23 cellular contexts compared by ENCODE assay signal in genomic region chr10:44390585-44391072, GRCh38. TPM values are rescaled to one million over a fixed set of nuclear protein-coding genes. Genes with fewer than 3 reads are reported as not detected.
DNase-seq lines count a peak whose midpoint lies in the region; ATAC-seq and TF ChIP-seq lines count a peak whose summit lies in the region.
"Had no signal": no experiment of that assay in that cellular context is flagged by ENCODE, and none has a peak within 500 bp of the region (broad histone marks: within the 10 kb centered on the region; RNA-seq: fewer than 3 reads in every experiment).

No MANE protein-coding gene starts in this region.

- H3K27me3 ChIP-seq in right atrium auricular region, result no peaks in the 10 kb centered on the region
- no peaks in the 10 kb centered on the region for H3K27me3 ChIP-seq in liver (ENCODE audit: control insufficient read depth in 4 of 4, insufficient read depth in 4 of 4, low read length in 3 of 4)

- H3K27ac Mint-ChIP-seq in chondrocyte (ENCODE audit: unreplicated experiment), result peak overlapping the region; percentile 45
- H3K27ac Mint-ChIP-seq: activated naive CD8-positive, alpha-beta T cell treated with anti-CD3 and anti-CD28 coated beads, Interleukin-2, amount 50 U/mL, for 24 hours; activated T-helper 17 cell treated with anti-CD3 and anti-CD28 coated beads, Interleukin-2, amount 50 U/mL, for 72 hours had no signal

- in situ Hi-C loops in GM13977 (cut with MboI; ENCODE audit: low pct_unique_long_range_greater_than_20kb, low sequenced_read_pairs, unreplicated experiment), result loop anchor here (25.0 kb wide), 1 partner anchor 472 kb away; no protein-coding TSS in a partner anchor

- intact Hi-C loops in cardiac septum (cut with DNase I), result no loop called here

- TF ChIP-seq CTCF in right atrium auricular region (IDR thresholded peaks at IDR 0.05) (no peak), chondrocyte (IDR thresholded peaks at IDR 0.05) (no peak), liver (IDR thresholded peaks at IDR 0.05; ENCODE audit: low read depth, low read length, missing input control) (no peak), GM13977 (IDR thresholded peaks at IDR 0.05; ENCODE audit: extremely low read depth, insufficient read depth, missing control alignments) (no peak)

- H3K4me3 ChIP-seq in right atrium auricular region, result no peak overlapping the region
- H3K4me3 ChIP-seq in liver (ENCODE audit: low read depth in 1 of 3, low read length in 3 of 3), result no peak overlapping the region
- H3K4me3 ChIP-seq: GM12878 had no signal

- H3K9me3 ChIP-seq in right atrium auricular region (no peaks in the 10 kb centered on the region), liver (ENCODE audit: control insufficient read depth in 4 of 4, low read length in 3 of 4) (no peaks in the 10 kb centered on the region)

- H3K9ac ChIP-seq in liver (ENCODE audit: low read depth in 1 of 2, low read length in 2 of 2), result no peak overlapping the region

- ATAC-seq in HG03039 (IDR thresholded peaks at IDR 0.05; ENCODE audit: unreplicated experiment), result no peak
- ATAC-seq: activated CD4-positive, CD25-positive, alpha-beta regulatory T cell treated with anti-CD3 and anti-CD28 coated beads, Interleukin-2, amount 50 U/mL, for 24 hours; activated naive CD8-positive, alpha-beta T cell treated with anti-CD3 and anti-CD28 coated beads, Interleukin-2, amount 50 U/mL, for 24 hours; activated T-helper 17 cell treated with anti-CD3 and anti-CD28 coated beads, Interleukin-2, amount 50 U/mL, for 72 hours; GM12878 had no signal

- H3K27ac ChIP-seq in right atrium auricular region (no peak overlapping the region), liver (ENCODE audit: low read depth in 1 of 2, low read length in 2 of 2) (peak overlapping the region in 1 of 2 donors; percentile 65)
- H3K27ac ChIP-seq: C4-2B had no signal

- peak; percentile 5 for DNase-seq in cardiac septum (ENCODE audit: low spot score)
- DNase-seq in right atrium auricular region (ENCODE audit: low spot score), result no peak
- DNase-seq in chondrocyte (ENCODE audit: low spot score), result peak; percentile 25
- DNase-seq in GM13977 (ENCODE audit: low spot score), result no peak
- no peak for DNase-seq in NCI-H2196 (lab: John Stamatoyannopoulos, UW; ENCODE audit: unreplicated experiment)
- DNase-seq in stimulated activated CD4-positive, alpha-beta T cell treated with anti-CD3 and anti-CD28 coated beads, Interleukin-1b, Interleukin-23, amount 100 ng/mL, for 48 hours, result no peak
- DNase-seq: activated naive CD8-positive, alpha-beta T cell treated with anti-CD3 and anti-CD28 coated beads, Interleukin-2, amount 50 U/mL, for 24 hours; cortex of kidney; foreskin melanocyte; GF-D8; mammary epithelial cell; NCI-H1436 treated with DMSO at 0.1 percent for 48 hours; NCI-H524 treated with DMSO at 0.1 percent for 48 hours; nucleus accumbens; RPMI8226 had no signal

- no peak overlapping the region for H3K4me3 Mint-ChIP-seq in chondrocyte (ENCODE audit: unreplicated experiment)
- H3K4me3 Mint-ChIP-seq: activated naive CD8-positive, alpha-beta T cell treated with anti-CD3 and anti-CD28 coated beads, Interleukin-2, amount 50 U/mL, for 24 hours; activated T-helper 17 cell treated with anti-CD3 and anti-CD28 coated beads, Interleukin-2, amount 50 U/mL, for 72 hours; brain had no signal

- peaks cover 9% of the 10 kb centered on the region for H3K27me3 Mint-ChIP-seq in chondrocyte (ENCODE audit: low read depth)

- WGBS in liver, result 48% methylated on average over 3 of the region's 3 CpGs

- H3K36me3 Mint-ChIP-seq in chondrocyte (ENCODE audit: low read depth), result peaks cover 3% of the 10 kb centered on the region
- H3K36me3 Mint-ChIP-seq: brain had no signal

- TF ChIP-seq RAD21 in liver (IDR thresholded peaks at IDR 0.05), result peak; percentile 23 to 28

- peaks cover 15% of the 10 kb centered on the region for H3K4me1 Mint-ChIP-seq in chondrocyte (ENCODE audit: low read depth)
- H3K4me1 Mint-ChIP-seq: activated T-helper 17 cell treated with anti-CD3 and anti-CD28 coated beads, Interleukin-2, amount 50 U/mL, for 72 hours had no signal

- H3K4me1 ChIP-seq in right atrium auricular region (peaks cover 0 to 10% of the 10 kb centered on the region in 2 donors), liver (ENCODE audit: control insufficient read depth in 4 of 4, insufficient read depth in 4 of 4, low read length in 3 of 4) (peaks cover 0 to 25% (median 21%) of the 10 kb centered on the region in 4 donors)

- no peaks in the 10 kb centered on the region for H3K9me3 Mint-ChIP-seq in chondrocyte (ENCODE audit: low read depth)
- H3K9me3 Mint-ChIP-seq: activated naive CD8-positive, alpha-beta T cell treated with anti-CD3 and anti-CD28 coated beads, Interleukin-2, amount 50 U/mL, for 24 hours; activated T-helper 17 cell treated with anti-CD3 and anti-CD28 coated beads, Interleukin-2, amount 50 U/mL, for 72 hours had no signal

- no peaks in the 10 kb centered on the region for H3K36me3 ChIP-seq in right atrium auricular region
- no peaks in the 10 kb centered on the region for H3K36me3 ChIP-seq in liver (ENCODE audit: control insufficient read depth in 4 of 4, insufficient read depth in 3 of 4, low read depth in 1 of 4, low read length in 3 of 4)

TF ChIP-seq in liver, 16 proteins besides CTCF, POLR2A, EP300 and RAD21:
- TF ChIP-seq FOXA1 (IDR thresholded peaks at IDR 0.05) (no peak), NR2F2 (IDR thresholded peaks at IDR 0.05) (no peak), REST (IDR thresholded peaks at IDR 0.05) (no peak), JUND (IDR thresholded peaks at IDR 0.05) (peak in 1 of 2 donors; percentile 16), HNF4A (conservative IDR thresholded peaks at IDR 0.05) (peak; percentile 83 to 86), YY1 (IDR thresholded peaks at IDR 0.05) (no peak), HNF4G (IDR thresholded peaks at IDR 0.05) (no peak), RXRA (IDR thresholded peaks at IDR 0.05) (peak in 1 of 2 donors; percentile 41), EGR1 (IDR thresholded peaks at IDR 0.05; ENCODE audit: low read depth in 2 of 2) (no peak), GABPA (IDR thresholded peaks at IDR 0.05 in 1 of 2, conservative IDR thresholded peaks at IDR 0.05 in 1 of 2) (peak in 1 of 2 donors; percentile 43), FOXA2 (IDR thresholded peaks at IDR 0.05) (no peak), TAF1 (conservative IDR thresholded peaks at IDR 0.05) (no peak), ZBTB33 (IDR thresholded peaks at IDR 0.05) (no peak), SP1 (IDR thresholded peaks at IDR 0.05) (peak; percentile 58)
- TF ChIP-seq, protein P1, sequence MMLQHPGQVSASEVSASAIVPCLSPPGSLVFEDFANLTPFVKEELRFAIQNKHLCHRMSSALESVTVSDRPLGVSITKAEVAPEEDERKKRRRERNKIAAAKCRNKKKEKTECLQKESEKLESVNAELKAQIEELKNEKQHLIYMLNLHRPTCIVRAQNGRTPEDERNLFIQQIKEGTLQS (IDR thresholded peaks at IDR 0.05), result no peak
- TF ChIP-seq, protein P2, sequence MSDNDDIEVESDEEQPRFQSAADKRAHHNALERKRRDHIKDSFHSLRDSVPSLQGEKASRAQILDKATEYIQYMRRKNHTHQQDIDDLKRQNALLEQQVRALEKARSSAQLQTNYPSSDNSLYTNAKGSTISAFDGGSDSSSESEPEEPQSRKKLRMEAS (IDR thresholded peaks at IDR 0.05), result no peak
TF ChIP-seq in liver: peak in this region for 5.

RNA-seq across cellular contexts. Expression of gene CXCL12, which starts 5.7 kb away (rescaled TPM):
- total RNA-seq in cardiac septum (121 TPM), right atrium auricular region (10 to 100 TPM; 53.8 to 64.0 TPM), chondrocyte (22.7 to 69.4 TPM (median 65.5 TPM) in 3 replicates), liver (10 to 100 TPM; 32.4 to 51.1 TPM)
- polyA plus RNA-seq in liver, result 10 to 100 TPM; 23.8 to 66.3 TPM
- polyA plus RNA-seq: keratinocyte, mammary epithelial cell had no signal

Comparison
In these comparisons a context has a peak if more than half of its experiments do, and no peak if none do; other contexts are left out.
1. DNase-seq: peak in cardiac septum (single experiment) and chondrocyte (single experiment); none in right atrium auricular region (single experiment), GM13977 (single experiment), NCI-H2196 (single experiment) and stimulated activated CD4-positive, alpha-beta T cell treated with anti-CD3 and anti-CD28 coated beads, Interleukin-1b, Interleukin-23, amount 100 ng/mL, for 48 hours (single experiment).